In the genomic region with DNA sequence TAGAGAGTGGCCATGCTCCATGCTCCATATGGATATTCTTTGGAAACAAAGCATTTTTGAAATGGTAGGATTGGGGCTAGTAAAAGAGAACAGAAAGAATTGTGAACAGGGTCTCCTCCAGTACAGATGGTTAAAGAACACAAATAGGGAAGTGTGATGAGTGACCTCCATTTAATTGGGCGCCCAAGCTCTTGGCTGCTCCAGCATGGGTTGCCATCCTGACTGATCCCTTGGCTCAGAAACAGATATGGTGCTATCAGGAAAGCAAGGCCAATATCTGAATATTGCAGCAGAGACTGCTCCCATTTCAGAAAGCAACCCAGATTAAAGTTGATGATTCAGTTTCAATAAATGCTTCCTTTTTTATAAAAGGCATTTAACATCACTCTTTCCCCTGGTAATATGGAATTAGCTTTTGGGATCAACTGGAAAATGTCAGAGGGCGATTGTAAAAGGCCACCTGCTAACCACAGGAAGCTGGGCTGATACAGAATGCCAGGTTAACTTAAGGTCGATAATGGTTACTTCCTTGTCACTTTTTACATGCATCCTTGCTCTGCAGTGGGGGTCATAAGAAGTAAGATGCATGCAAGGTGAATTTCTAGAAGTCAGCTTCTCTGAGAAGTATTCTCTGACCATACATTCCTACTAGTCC, we compare ENCODE assay signal across 1 cellular context.
A peak's percentile ranks its signal among the peaks of the same experiment; 100 is the strongest.
TF ChIP-seq lines count a peak whose summit lies in the region.

No MANE protein-coding gene starts in this region.

TF ChIP-seq in GM12878, 131 proteins besides CTCF, POLR2A, EP300 and RAD21 (continued from another document):
- TF ChIP-seq SP1 (IDR thresholded peaks at IDR 0.05; ENCODE audit: low read depth, low read length) (no peak), RCOR1 (conservative IDR thresholded peaks at IDR 0.05; ENCODE audit: low read depth, low read length) (no peak), CHD4 (IDR thresholded peaks at IDR 0.05) (no peak), SPI1 (IDR thresholded peaks at IDR 0.05; ENCODE audit: borderline replicate concordance, insufficient read depth, low read depth, low read length) (peak; percentile 34; the same call in 1 of the 2 replicates), POU2F2 (IDR thresholded peaks at IDR 0.05; ENCODE audit: borderline replicate concordance, low read depth, low read length) (no peak)
- TF ChIP-seq, protein P1, sequence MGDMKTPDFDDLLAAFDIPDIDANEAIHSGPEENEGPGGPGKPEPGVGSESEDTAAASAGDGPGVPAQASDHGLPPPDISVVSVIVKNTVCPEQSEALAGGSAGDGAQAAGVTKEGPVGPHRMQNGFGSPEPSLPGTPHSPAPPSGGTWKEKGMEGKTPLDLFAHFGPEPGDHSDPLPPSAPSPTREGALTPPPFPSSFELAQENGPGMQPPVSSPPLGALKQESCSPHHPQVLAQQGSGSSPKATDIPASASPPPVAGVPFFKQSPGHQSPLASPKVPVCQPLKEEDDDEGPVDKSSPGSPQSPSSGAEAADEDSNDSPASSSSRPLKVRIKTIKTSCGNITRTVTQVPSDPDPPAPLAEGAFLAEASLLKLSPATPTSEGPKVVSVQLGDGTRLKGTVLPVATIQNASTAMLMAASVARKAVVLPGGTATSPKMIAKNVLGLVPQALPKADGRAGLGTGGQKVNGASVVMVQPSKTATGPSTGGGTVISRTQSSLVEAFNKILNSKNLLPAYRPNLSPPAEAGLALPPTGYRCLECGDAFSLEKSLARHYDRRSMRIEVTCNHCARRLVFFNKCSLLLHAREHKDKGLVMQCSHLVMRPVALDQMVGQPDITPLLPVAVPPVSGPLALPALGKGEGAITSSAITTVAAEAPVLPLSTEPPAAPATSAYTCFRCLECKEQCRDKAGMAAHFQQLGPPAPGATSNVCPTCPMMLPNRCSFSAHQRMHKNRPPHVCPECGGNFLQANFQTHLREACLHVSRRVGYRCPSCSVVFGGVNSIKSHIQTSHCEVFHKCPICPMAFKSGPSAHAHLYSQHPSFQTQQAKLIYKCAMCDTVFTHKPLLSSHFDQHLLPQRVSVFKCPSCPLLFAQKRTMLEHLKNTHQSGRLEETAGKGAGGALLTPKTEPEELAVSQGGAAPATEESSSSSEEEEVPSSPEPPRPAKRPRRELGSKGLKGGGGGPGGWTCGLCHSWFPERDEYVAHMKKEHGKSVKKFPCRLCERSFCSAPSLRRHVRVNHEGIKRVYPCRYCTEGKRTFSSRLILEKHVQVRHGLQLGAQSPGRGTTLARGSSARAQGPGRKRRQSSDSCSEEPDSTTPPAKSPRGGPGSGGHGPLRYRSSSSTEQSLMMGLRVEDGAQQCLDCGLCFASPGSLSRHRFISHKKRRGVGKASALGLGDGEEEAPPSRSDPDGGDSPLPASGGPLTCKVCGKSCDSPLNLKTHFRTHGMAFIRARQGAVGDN (IDR thresholded peaks at IDR 0.05) = no peak
- TF ChIP-seq, protein P2, sequence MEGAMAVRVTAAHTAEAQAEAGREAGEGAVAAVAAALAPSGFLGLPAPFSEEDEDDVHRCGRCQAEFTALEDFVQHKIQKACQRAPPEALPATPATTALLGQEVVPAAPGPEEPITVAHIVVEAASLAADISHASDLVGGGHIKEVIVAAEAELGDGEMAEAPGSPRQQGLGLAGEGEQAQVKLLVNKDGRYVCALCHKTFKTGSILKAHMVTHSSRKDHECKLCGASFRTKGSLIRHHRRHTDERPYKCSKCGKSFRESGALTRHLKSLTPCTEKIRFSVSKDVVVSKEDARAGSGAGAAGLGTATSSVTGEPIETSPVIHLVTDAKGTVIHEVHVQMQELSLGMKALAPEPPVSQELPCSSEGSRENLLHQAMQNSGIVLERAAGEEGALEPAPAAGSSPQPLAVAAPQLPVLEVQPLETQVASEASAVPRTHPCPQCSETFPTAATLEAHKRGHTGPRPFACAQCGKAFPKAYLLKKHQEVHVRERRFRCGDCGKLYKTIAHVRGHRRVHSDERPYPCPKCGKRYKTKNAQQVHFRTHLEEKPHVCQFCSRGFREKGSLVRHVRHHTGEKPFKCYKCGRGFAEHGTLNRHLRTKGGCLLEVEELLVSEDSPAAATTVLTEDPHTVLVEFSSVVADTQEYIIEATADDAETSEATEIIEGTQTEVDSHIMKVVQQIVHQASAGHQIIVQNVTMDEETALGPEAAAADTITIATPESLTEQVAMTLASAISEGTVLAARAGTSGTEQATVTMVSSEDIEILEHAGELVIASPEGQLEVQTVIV (IDR thresholded peaks at IDR 0.05; ENCODE audit: borderline replicate concordance, partially characterized antibody) = no peak
